ENCODE assay signal across 15 cellular contexts in the genomic region with DNA sequence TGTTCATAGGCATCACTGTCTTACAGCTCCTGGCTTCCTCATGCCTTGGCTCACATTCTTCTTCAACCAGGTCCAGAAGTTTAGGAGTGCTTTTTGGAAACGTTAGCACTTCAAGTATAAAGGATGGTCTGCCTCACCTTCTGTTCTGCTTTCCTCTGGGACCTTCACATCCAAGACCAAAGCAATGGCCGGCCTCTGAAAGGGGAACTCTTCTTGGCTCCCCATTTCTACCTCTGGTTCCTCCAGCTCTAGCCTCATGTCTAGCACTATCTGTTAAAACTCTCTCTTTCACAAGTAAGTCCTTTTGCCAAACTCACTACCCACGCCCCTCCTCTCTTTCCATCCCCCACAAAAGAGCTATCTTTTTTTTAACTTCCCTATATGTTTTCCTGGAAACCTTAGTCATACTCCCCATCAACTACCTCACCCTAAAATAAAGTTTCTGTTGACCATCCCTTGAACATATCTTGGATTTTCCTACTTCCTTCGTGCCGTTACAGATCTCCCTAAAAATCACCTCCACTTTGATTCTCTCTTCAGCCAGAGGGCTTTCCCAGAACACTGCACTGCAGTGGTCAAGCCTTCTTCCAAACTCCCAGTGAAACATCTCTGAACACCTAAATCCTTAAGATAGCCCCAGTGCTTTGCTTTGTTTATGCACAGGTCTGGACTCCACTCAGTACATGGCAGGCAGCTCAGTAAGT. TPM values are rescaled to one million over a fixed set of nuclear protein-coding genes. Genes with fewer than 3 reads are reported as not detected.
DNase-seq lines count a peak whose midpoint lies in the region; TF ChIP-seq lines count a peak whose summit lies in the region.
"Had no signal": no experiment of that assay in that cellular context is flagged by ENCODE, and none has a peak within 500 bp of the region (broad histone marks: within the 10 kb centered on the region; RNA-seq: fewer than 3 reads in every experiment).

No MANE protein-coding gene starts in this region.

- peaks cover 41 to 82% (median 54%) of the 10 kb centered on the region in 4 donors for H3K4me1 ChIP-seq in transverse colon

- H3K9me3 ChIP-seq in transverse colon = no peaks in the 10 kb centered on the region

- no peak for TF ChIP-seq EP300 in transverse colon (IDR thresholded peaks at IDR 0.05; ENCODE audit: low read depth)

- H3K27ac ChIP-seq in transverse colon = peak overlapping the region; percentile 85 to 89 (median 86)
- H3K27ac ChIP-seq: 22Rv1 had no signal

- TF ChIP-seq CTCF in chondrocyte (IDR thresholded peaks at IDR 0.05) (no peak), nephron (IDR thresholded peaks at IDR 0.05; ENCODE audit: unreplicated experiment in 3 of 3) (no peak), transverse colon (IDR thresholded peaks at IDR 0.05) (no peak)

- peak; percentile 26 to 47 for DNase-seq in NOMO-1 (lab: John Stamatoyannopoulos, UW; ENCODE audit: unreplicated experiment in 2 of 2)
- DNase-seq in NOMO-1 treated with dmso at 0.1 percent for 144 hours (lab: John Stamatoyannopoulos, UW; ENCODE audit: unreplicated experiment) = no peak
- DNase-seq in chondrocyte (ENCODE audit: low spot score) = no peak
- DNase-seq in transverse colon = no peak
- no peak for DNase-seq in NCI-H82 treated with DMSO at 0.1 percent for 48 hours (lab: John Stamatoyannopoulos, UW; ENCODE audit: unreplicated experiment)
- no peak for DNase-seq in NCI-H2029 treated with DMSO at 0.1 percent for 48 hours (lab: John Stamatoyannopoulos, UW)
- DNase-seq in NCI-H345 (lab: John Stamatoyannopoulos, UW) = no peak
- DNase-seq: activated CD4-positive, alpha-beta memory T cell treated with anti-CD3 and anti-CD28 coated beads, Interleukin-2, amount 10 ng/mL, durations not matched to agents 7 days and 5 days; activated effector memory CD4-positive, alpha-beta T cell treated with Interleukin-2 at 50 U/mL for 16 hours; cerebellar nuclear complex; NCI-H2029; stimulated activated naive B cell treated with anti-CD40 and anti-IgM and Interleukin-4, amounts not matched to agents 10 μg/mL and 1 μg/mL and 100 μg/mL, for 72 hours; T-helper 1 cell had no signal

- H3K27ac Mint-ChIP-seq in chondrocyte (ENCODE audit: unreplicated experiment) (peak overlapping the region; percentile 72), nephron (peak overlapping the region; percentile 6 to 96 (median 81))
- H3K27ac Mint-ChIP-seq: activated CD4-positive, alpha-beta memory T cell treated with anti-CD3 and anti-CD28 coated beads, Interleukin-2, amount 10 ng/mL, durations not matched to agents 7 days and 5 days; stimulated activated naive B cell treated with anti-CD40 and anti-IgM and Interleukin-4, amounts not matched to agents 10 μg/mL and 1 μg/mL and 100 μg/mL, for 72 hours had no signal

- no peaks in the 10 kb centered on the region for H3K36me3 ChIP-seq in transverse colon

- intact Hi-C loops in transverse colon (cut with DNase I; ENCODE audit: low total_unique reads) = no loop called here

- WGBS in transverse colon (ENCODE audit: low coverage in 1 of 2), 2 donors = 73 to 82% methylated on average over 4 to 5 of the region's 5 CpGs

- in situ Hi-C loops in transverse colon (cut with MboI; ENCODE audit: low pct_ligation_motif_present in 1 of 4, low pct_unique_long_range_greater_than_20kb in 1 of 4, low sequenced_read_pairs in 3 of 4) = no loop called here

- TF ChIP-seq POLR2A in transverse colon (IDR thresholded peaks at IDR 0.05) = no peak

- H3K9me3 Mint-ChIP-seq in chondrocyte (ENCODE audit: low read depth) (peaks cover 3% of the 10 kb centered on the region), nephron (no peaks in the 10 kb centered on the region)
- H3K9me3 Mint-ChIP-seq: activated CD4-positive, alpha-beta memory T cell treated with anti-CD3 and anti-CD28 coated beads, Interleukin-2, amount 10 ng/mL, durations not matched to agents 7 days and 5 days; stimulated activated naive B cell treated with anti-CD40 and anti-IgM and Interleukin-4, amounts not matched to agents 10 μg/mL and 1 μg/mL and 100 μg/mL, for 72 hours had no signal

- peaks cover 83% of the 10 kb centered on the region for H3K4me1 Mint-ChIP-seq in chondrocyte (ENCODE audit: low read depth)
- peaks cover 80% of the 10 kb centered on the region for H3K4me1 Mint-ChIP-seq in nephron

- no peak overlapping the region for H3K4me3 ChIP-seq in transverse colon

- H3K4me3 Mint-ChIP-seq in chondrocyte (ENCODE audit: unreplicated experiment) = peak overlapping the region; percentile 17
- peak overlapping the region in 1 of 3 experiments; percentile 12 for H3K4me3 Mint-ChIP-seq in nephron
- H3K4me3 Mint-ChIP-seq: activated CD4-positive, alpha-beta memory T cell treated with anti-CD3 and anti-CD28 coated beads, Interleukin-2, amount 10 ng/mL, durations not matched to agents 7 days and 5 days had no signal

- H3K36me3 Mint-ChIP-seq in chondrocyte (ENCODE audit: low read depth) (no peaks in the 10 kb centered on the region), nephron (ENCODE audit: low read depth) (no peaks in the 10 kb centered on the region)

- no peaks in the 10 kb centered on the region for H3K27me3 ChIP-seq in transverse colon

- H3K27me3 Mint-ChIP-seq in chondrocyte (ENCODE audit: low read depth) = no peaks in the 10 kb centered on the region
- no peaks in the 10 kb centered on the region for H3K27me3 Mint-ChIP-seq in nephron (ENCODE audit: low read depth)

RNA-seq across cellular contexts. Expression of gene SORT1, which starts 7.9 kb away (rescaled TPM):
- total RNA-seq in chondrocyte = 84.1 to 107 TPM (median 107 TPM) in 3 replicates
- 10 to 100 TPM; 53.5 to 79.3 (median 66.2) TPM for total RNA-seq in transverse colon

RNA-seq across cellular contexts. Expression of gene PSMA5, which starts 36.5 kb away (rescaled TPM):
- total RNA-seq in chondrocyte (80.2 to 90.5 TPM (median 84.3 TPM) in 3 replicates), transverse colon (10 to 100 TPM; 28.4 to 41.8 (median 33.3) TPM)

Comparison
In these comparisons a context has a peak if more than half of its experiments do, and no peak if none do; other contexts are left out.
1. DNase-seq: peak in NOMO-1 (2 of 2); none in NOMO-1 treated with dmso at 0.1 percent for 144 hours (single experiment), chondrocyte (single experiment), transverse colon (single experiment), NCI-H82 treated with DMSO at 0.1 percent for 48 hours (single experiment), NCI-H2029 treated with DMSO at 0.1 percent for 48 hours (single experiment) and NCI-H345 (single experiment).